1 cellular context compared by ENCODE assay signal in genomic region chr2:207328944-207329386, GRCh38.
TF ChIP-seq lines count a peak whose summit lies in the region.

No MANE protein-coding gene starts in this region.

TF ChIP-seq in IMR-90, 13 proteins besides CTCF, POLR2A, EP300 and RAD21 (continued from another document):
- no peak for TF ChIP-seq SMC3 (IDR thresholded peaks at IDR 0.05; ENCODE audit: low read depth, low read length)
- TF ChIP-seq, protein P1, sequence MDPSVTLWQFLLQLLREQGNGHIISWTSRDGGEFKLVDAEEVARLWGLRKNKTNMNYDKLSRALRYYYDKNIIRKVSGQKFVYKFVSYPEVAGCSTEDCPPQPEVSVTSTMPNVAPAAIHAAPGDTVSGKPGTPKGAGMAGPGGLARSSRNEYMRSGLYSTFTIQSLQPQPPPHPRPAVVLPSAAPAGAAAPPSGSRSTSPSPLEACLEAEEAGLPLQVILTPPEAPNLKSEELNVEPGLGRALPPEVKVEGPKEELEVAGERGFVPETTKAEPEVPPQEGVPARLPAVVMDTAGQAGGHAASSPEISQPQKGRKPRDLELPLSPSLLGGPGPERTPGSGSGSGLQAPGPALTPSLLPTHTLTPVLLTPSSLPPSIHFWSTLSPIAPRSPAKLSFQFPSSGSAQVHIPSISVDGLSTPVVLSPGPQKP (IDR thresholded peaks at IDR 0.05; ENCODE audit: borderline replicate concordance, low read depth, low read length), result no peak
- TF ChIP-seq NFE2L2 (IDR thresholded peaks at IDR 0.05; ENCODE audit: low read depth, low read length), result no peak
- no peak for TF ChIP-seq CEBPB (IDR thresholded peaks at IDR 0.05; ENCODE audit: low read depth, low read length)
- no peak for TF ChIP-seq BHLHE40 (IDR thresholded peaks at IDR 0.05; ENCODE audit: low read depth, low read length)
- TF ChIP-seq MAZ (IDR thresholded peaks at IDR 0.05; ENCODE audit: borderline replicate concordance, low read depth, low read length), result no peak
- TF ChIP-seq MAFK (IDR thresholded peaks at IDR 0.05; ENCODE audit: low read depth, low read length), result no peak
- TF ChIP-seq, protein P2, sequence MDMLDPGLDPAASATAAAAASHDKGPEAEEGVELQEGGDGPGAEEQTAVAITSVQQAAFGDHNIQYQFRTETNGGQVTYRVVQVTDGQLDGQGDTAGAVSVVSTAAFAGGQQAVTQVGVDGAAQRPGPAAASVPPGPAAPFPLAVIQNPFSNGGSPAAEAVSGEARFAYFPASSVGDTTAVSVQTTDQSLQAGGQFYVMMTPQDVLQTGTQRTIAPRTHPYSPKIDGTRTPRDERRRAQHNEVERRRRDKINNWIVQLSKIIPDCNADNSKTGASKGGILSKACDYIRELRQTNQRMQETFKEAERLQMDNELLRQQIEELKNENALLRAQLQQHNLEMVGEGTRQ (IDR thresholded peaks at IDR 0.05; ENCODE audit: low read depth, low read length), result no peak
- no peak for TF ChIP-seq CHD1 (IDR thresholded peaks at IDR 0.05; ENCODE audit: low read depth, low read length)
- TF ChIP-seq FOS (IDR thresholded peaks at IDR 0.05; ENCODE audit: low read depth, low read length), result no peak
- no peak for TF ChIP-seq RFX5 (IDR thresholded peaks at IDR 0.05; ENCODE audit: low read depth, low read length)
